In the genomic region with DNA sequence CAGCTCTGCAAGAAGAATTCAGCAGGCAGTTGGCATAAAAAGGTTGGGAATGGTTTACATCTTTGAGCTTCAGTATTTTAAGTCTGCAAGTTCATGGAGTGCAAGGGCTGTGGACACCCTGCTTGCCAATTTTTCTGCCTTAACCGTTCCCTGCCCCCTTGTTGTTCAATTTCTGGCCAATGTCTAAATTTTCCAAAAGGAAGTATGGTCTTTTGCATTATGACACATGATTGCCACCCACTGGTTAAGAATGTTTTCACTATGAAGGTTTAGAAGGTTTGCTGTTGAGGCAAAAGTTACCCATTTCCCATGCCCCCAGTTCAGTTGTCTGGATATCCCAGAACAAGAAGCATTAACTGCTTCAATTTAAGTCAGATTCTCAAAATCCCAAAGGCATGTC, we compare ENCODE assay signal across 10 cellular contexts.
A peak's percentile ranks its signal among the peaks of the same experiment; 100 is the strongest.
DNase-seq lines count a peak whose midpoint lies in the region; ATAC-seq lines count a peak whose summit lies in the region.
"Had no signal": no experiment of that assay in that cellular context is flagged by ENCODE, and none has a peak within 500 bp of the region (broad histone marks: within the 10 kb centered on the region; RNA-seq: fewer than 3 reads in every experiment).

No MANE protein-coding gene starts in this region.

- H3K4me2 ChIP-seq in mesenchymal stem cell (ENCODE audit: low read length, poor library complexity, severe bottlenecking), result no peak overlapping the region
- H3K4me2 ChIP-seq: neural progenitor cell had no signal

- H3K36me3 ChIP-seq in mesenchymal stem cell (ENCODE audit: control insufficient read depth in 1 of 2, insufficient read depth in 2 of 2, low read depth in 1 of 2, low read length in 2 of 2), result no peaks in the 10 kb centered on the region
- H3K36me3 ChIP-seq: neural progenitor cell had no signal

- no peak overlapping the region for H3K18ac ChIP-seq in mesenchymal stem cell (ENCODE audit: low read depth in 1 of 2, low read length in 2 of 2)

- H2BK120ac ChIP-seq in mesenchymal stem cell (ENCODE audit: low read depth, low read length), result no peak overlapping the region

- H3K4me1 ChIP-seq in mesenchymal stem cell (ENCODE audit: control insufficient read depth, insufficient read depth, low read depth, low read length), result peaks cover 2% of the 10 kb centered on the region
- H3K4me1 ChIP-seq: neural progenitor cell had no signal

- no peak overlapping the region for H2BK12ac ChIP-seq in mesenchymal stem cell (ENCODE audit: low read length in 2 of 2)

- H2AFZ ChIP-seq in mesenchymal stem cell (ENCODE audit: low read depth, low read length), result no peak overlapping the region
- H2AFZ ChIP-seq: neural progenitor cell had no signal

- no peaks in the 10 kb centered on the region for H3K27me3 ChIP-seq in mesenchymal stem cell (ENCODE audit: control insufficient read depth in 1 of 2, insufficient read depth in 1 of 2, low read length in 2 of 2)
- H3K27me3 ChIP-seq: neural progenitor cell had no signal

- peak; percentile 9 for DNase-seq in Daoy (ENCODE audit: low read depth)
- peak; percentile 27 for DNase-seq in NCI-H1092 (lab: John Stamatoyannopoulos, UW)
- peak; percentile 80 for DNase-seq in dermis blood vessel endothelial cell
- peak; percentile 27 for DNase-seq in mesenchymal stem cell
- no peak for DNase-seq in NCI-H2227 treated with DMSO at 0.1 percent for 48 hours (lab: John Stamatoyannopoulos, UW)
- DNase-seq in activated CD4-positive, alpha-beta T cell treated with anti-CD3 and anti-CD28 coated beads for 48 hours, result no peak
- DNase-seq in NCI-H2171 (lab: John Stamatoyannopoulos, UW), result no peak
- DNase-seq: NCI-H2081 treated with DMSO at 0.1 percent for 48 hours had no signal

- H3K23ac ChIP-seq in mesenchymal stem cell (ENCODE audit: low read length in 2 of 2), result no peak overlapping the region

- no peak overlapping the region for H3K9ac ChIP-seq in mesenchymal stem cell (ENCODE audit: low read length)
- H3K9ac ChIP-seq: neural progenitor cell had no signal

- WGBS in mesenchymal stem cell, result 70% methylated on average over 1 of the region's 1 CpG

- H3K4me3 ChIP-seq in mesenchymal stem cell (ENCODE audit: insufficient read depth in 1 of 2, low read depth in 1 of 2, low read length in 2 of 2), result no peak overlapping the region
- H3K4me3 ChIP-seq: neural progenitor cell had no signal

- H3K9me3 ChIP-seq in mesenchymal stem cell (ENCODE audit: control insufficient read depth, low read length), result no peaks in the 10 kb centered on the region

- H3K4ac ChIP-seq in mesenchymal stem cell (ENCODE audit: low read depth in 1 of 2, low read length in 2 of 2), result no peak overlapping the region

- no peak overlapping the region for H4K8ac ChIP-seq in mesenchymal stem cell (ENCODE audit: low read length)

- H2BK15ac ChIP-seq in mesenchymal stem cell (ENCODE audit: low read depth, poor library complexity, severe bottlenecking), result no peak overlapping the region

- no peak overlapping the region for H3K27ac ChIP-seq in mesenchymal stem cell (ENCODE audit: low read length, poor library complexity, severe bottlenecking)
- H3K27ac ChIP-seq: neural progenitor cell had no signal

- H2BK5ac ChIP-seq in mesenchymal stem cell (ENCODE audit: low read depth, low read length, poor library complexity, severe bottlenecking), result no peak overlapping the region

- no peak overlapping the region for H3K14ac ChIP-seq in mesenchymal stem cell (ENCODE audit: low read length in 2 of 2)

- no peaks in the 10 kb centered on the region for H3K79me1 ChIP-seq in mesenchymal stem cell (replicated peaks; ENCODE audit: low read length, poor library complexity, severe bottlenecking)

- no peak for ATAC-seq in GM19452 (IDR thresholded peaks at IDR 0.05; ENCODE audit: unreplicated experiment)

- no peak overlapping the region for H2AK5ac ChIP-seq in mesenchymal stem cell (ENCODE audit: low read length, severe bottlenecking)

- H4K91ac ChIP-seq in mesenchymal stem cell (ENCODE audit: low read length), result no peak overlapping the region

Comparison
In these comparisons a context has a peak if more than half of its experiments do, and no peak if none do; other contexts are left out.
1. DNase-seq: peak in Daoy (single experiment), NCI-H1092 (single experiment), dermis blood vessel endothelial cell (single experiment) and mesenchymal stem cell (single experiment); none in NCI-H2227 treated with DMSO at 0.1 percent for 48 hours (single experiment), activated CD4-positive, alpha-beta T cell treated with anti-CD3 and anti-CD28 coated beads for 48 hours (single experiment) and NCI-H2171 (single experiment).